In genomic region chr3:8352475-8352874, GRCh38 we compare ENCODE assay signal across 7 cellular contexts.
"Had no signal": no experiment of that assay in that cellular context is flagged by ENCODE, and none has a peak within 500 bp of the region (broad histone marks: within the 10 kb centered on the region; RNA-seq: fewer than 3 reads in every experiment).

No MANE protein-coding gene starts in this region.

- H3K9me3 Mint-ChIP-seq: H9 had no signal

- H3K9ac ChIP-seq: KMS-11 had no signal

- H3K4me3 Mint-ChIP-seq: GM23338, H9 had no signal

- H2AFZ ChIP-seq: GM23338 had no signal

- H3K27ac ChIP-seq: HL-60, KMS-11 had no signal

- DNase-seq: H9, HCEC 1CT had no signal

- H3K4me2 ChIP-seq: GM23338, KMS-11 had no signal

- ATAC-seq: GM23338, HepG2 had no signal

- H3K27ac Mint-ChIP-seq: GM23338, H9, IgD-negative memory B cell had no signal

- H3K27me3 Mint-ChIP-seq: IgD-negative memory B cell had no signal

- H3K4me3 ChIP-seq: GM23338 had no signal
